Comparison of ENCODE assay signal across 19 cellular contexts in genomic region chr4:87050596-87050995, GRCh38.
DNase-seq lines count a peak whose midpoint lies in the region; ATAC-seq and TF ChIP-seq lines count a peak whose summit lies in the region.
"Had no signal": no experiment of that assay in that cellular context is flagged by ENCODE, and none has a peak within 500 bp of the region (broad histone marks: within the 10 kb centered on the region; RNA-seq: fewer than 3 reads in every experiment).

No MANE protein-coding gene starts in this region.

- H3K9me3 ChIP-seq in T-helper 17 cell (ENCODE audit: control insufficient read depth, low read length, poor library complexity, severe bottlenecking) = no peaks in the 10 kb centered on the region
- H3K9me3 ChIP-seq in skeletal muscle tissue (ENCODE audit: control insufficient read depth in 3 of 3, low read length in 3 of 3) = no peaks in the 10 kb centered on the region
- H3K9me3 ChIP-seq: BE2C, right lobe of liver had no signal

- H3K4me1 ChIP-seq in skeletal muscle tissue (ENCODE audit: control insufficient read depth in 3 of 3, insufficient read depth in 3 of 3, low read length in 3 of 3) = peaks cover 42 to 68% (median 63%) of the 10 kb centered on the region in 3 donors
- H3K4me1 ChIP-seq: foreskin keratinocyte had no signal

- intact Hi-C loops in left cardiac atrium (cut with DNase I) = no loop called here

- DNase-seq in T-helper 17 cell = no peak
- peak; percentile 70 for DNase-seq in left cardiac atrium
- no peak for DNase-seq in HFFc6
- DNase-seq in SKM-1 treated with dmso at 0.1 percent for 144 hours (lab: John Stamatoyannopoulos, UW; ENCODE audit: unreplicated experiment) = no peak
- no peak for DNase-seq in type B pancreatic cell (ENCODE audit: extremely low spot score, unreplicated experiment)
- DNase-seq: BE2C; DMS 273 treated with DMSO at 0.1 percent for 48 hours; foreskin keratinocyte; KG1; NCI-H1092 treated with DMSO at 0.1 percent for 48 hours; NCI-H82; right lobe of liver; stimulated activated CD4-positive, alpha-beta T cell treated with anti-CD3 and anti-CD28 coated beads, Interleukin-2, amount 100 ng/mL, for 48 hours; stimulated activated CD8-positive, alpha-beta memory T cell treated with anti-CD3 and anti-CD28 coated beads, Interleukin-4, amount 100 ng/mL, for 48 hours had no signal

- ATAC-seq in GM18502 (IDR thresholded peaks at IDR 0.05; ENCODE audit: poor library complexity, unreplicated experiment) (peak; percentile 12), T-helper 17 cell (no peak), left cardiac atrium (peak; percentile 62 to 63)
- ATAC-seq: activated CD4-positive, CD25-positive, alpha-beta regulatory T cell treated with anti-CD3 and anti-CD28 coated beads, Interleukin-2, amount 50 U/mL, for 24 hours; foreskin keratinocyte had no signal

- H3K9me3 Mint-ChIP-seq in HFFc6 (no peaks in the 10 kb centered on the region), type B pancreatic cell (no peaks in the 10 kb centered on the region)
- H3K9me3 Mint-ChIP-seq: natural killer cell treated with Interleukin-12 subunit alpha and Interleukin-12 subunit beta and Interleukin-15 and Interleukin-18, amount 100 ng/mL, for 72 hours had no signal

- no peak overlapping the region for H3K4me3 Mint-ChIP-seq in T-helper 17 cell
- H3K4me3 Mint-ChIP-seq in HFFc6 = no peak overlapping the region
- H3K4me3 Mint-ChIP-seq in type B pancreatic cell = no peak overlapping the region
- H3K4me3 Mint-ChIP-seq: natural killer cell treated with Interleukin-12 subunit alpha and Interleukin-12 subunit beta and Interleukin-15 and Interleukin-18, amount 100 ng/mL, for 72 hours had no signal

- no peaks in the 10 kb centered on the region for H3K27me3 ChIP-seq in skeletal muscle tissue (ENCODE audit: control insufficient read depth in 3 of 3, insufficient read depth in 3 of 3, low read length in 3 of 3)
- H3K27me3 ChIP-seq: BE2C, foreskin keratinocyte, right lobe of liver had no signal

- H3K36me3 Mint-ChIP-seq in T-helper 17 cell (ENCODE audit: low read depth) (peaks cover 9% of the 10 kb centered on the region), HFFc6 (ENCODE audit: low read depth) (peaks cover 23% of the 10 kb centered on the region), type B pancreatic cell (peaks cover 38% of the 10 kb centered on the region)
- H3K36me3 Mint-ChIP-seq: natural killer cell treated with Interleukin-12 subunit alpha and Interleukin-12 subunit beta and Interleukin-15 and Interleukin-18, amount 100 ng/mL, for 72 hours had no signal

- H3K27ac Mint-ChIP-seq in T-helper 17 cell = peak overlapping the region; percentile 27
- no peak overlapping the region for H3K27ac Mint-ChIP-seq in HFFc6
- H3K27ac Mint-ChIP-seq in type B pancreatic cell = no peak overlapping the region

- H3K27ac ChIP-seq in skeletal muscle tissue (ENCODE audit: low read depth, low read length) = peak overlapping the region; percentile 18
- H3K27ac ChIP-seq: foreskin keratinocyte, right lobe of liver had no signal

- TF ChIP-seq CTCF in HFFc6 (IDR thresholded peaks at IDR 0.05) = no peak
- no peak for TF ChIP-seq CTCF in type B pancreatic cell (conservative IDR thresholded peaks at IDR 0.05)

- H3K4me1 Mint-ChIP-seq in T-helper 17 cell (peaks cover 32% of the 10 kb centered on the region), HFFc6 (ENCODE audit: low read depth) (peaks cover 41% of the 10 kb centered on the region), type B pancreatic cell (ENCODE audit: unreplicated experiment) (peaks cover 33% of the 10 kb centered on the region)

- no peak overlapping the region for H3K4me3 ChIP-seq in skeletal muscle tissue (ENCODE audit: low read length in 3 of 3)
- H3K4me3 ChIP-seq: lung, right lobe of liver had no signal

- H3K9ac ChIP-seq in skeletal muscle tissue (ENCODE audit: low read depth in 1 of 3, low read length in 3 of 3) = no peak overlapping the region

- H3K27me3 Mint-ChIP-seq in T-helper 17 cell (no peaks in the 10 kb centered on the region), HFFc6 (ENCODE audit: insufficient read depth) (peaks cover 2% of the 10 kb centered on the region; the same call in 1 of the 2 replicates), type B pancreatic cell (no peaks in the 10 kb centered on the region)
- H3K27me3 Mint-ChIP-seq: natural killer cell treated with Interleukin-12 subunit alpha and Interleukin-12 subunit beta and Interleukin-15 and Interleukin-18, amount 100 ng/mL, for 72 hours had no signal

- peaks cover 8 to 14% (median 13%) of the 10 kb centered on the region in 3 donors for H3K36me3 ChIP-seq in skeletal muscle tissue (ENCODE audit: control insufficient read depth in 3 of 3, insufficient read depth in 3 of 3, low read length in 3 of 3)
